7 cellular contexts compared by ENCODE assay signal in genomic region chr17:39925282-39926134, GRCh38. TPM values are rescaled to one million over a fixed set of nuclear protein-coding genes. Genes with fewer than 3 reads are reported as not detected.
DNase-seq lines count a peak whose midpoint lies in the region; ATAC-seq and TF ChIP-seq lines count a peak whose summit lies in the region.
"Had no signal": no experiment of that assay in that cellular context is flagged by ENCODE, and none has a peak within 500 bp of the region (broad histone marks: within the 10 kb centered on the region; RNA-seq: fewer than 3 reads in every experiment).

No MANE protein-coding gene starts in this region.

- no peak for TF ChIP-seq POLR2A in vagina (IDR thresholded peaks at IDR 0.05)

- peak overlapping the region; percentile 96 for H3K27ac Mint-ChIP-seq in activated naive CD8-positive, alpha-beta T cell treated with anti-CD3 and anti-CD28 coated beads for 36 hours
- peak overlapping the region; percentile 87 for H3K27ac Mint-ChIP-seq in osteocyte (ENCODE audit: unreplicated experiment)

- H3K36me3 ChIP-seq in KMS-11 (ENCODE audit: insufficient read depth) = peaks cover 11% of the 10 kb centered on the region; the same call in 1 of the 2 replicates
- peaks cover 0 to 33% of the 10 kb centered on the region in 2 donors for H3K36me3 ChIP-seq in vagina

- TF ChIP-seq CTCF in KMS-11 (conservative IDR thresholded peaks at IDR 0.05; ENCODE audit: low read depth, low read length) = no peak
- no peak for TF ChIP-seq CTCF in osteocyte (IDR thresholded peaks at IDR 0.05)
- TF ChIP-seq CTCF in vagina (IDR thresholded peaks at IDR 0.05) = no peak

- no peak for ATAC-seq in HG03460 (IDR thresholded peaks at IDR 0.05; ENCODE audit: unreplicated experiment)
- ATAC-seq in GM18502 (IDR thresholded peaks at IDR 0.05; ENCODE audit: poor library complexity, unreplicated experiment) = no peak

- no peak for DNase-seq in activated naive CD8-positive, alpha-beta T cell treated with anti-CD3 and anti-CD28 coated beads for 36 hours
- DNase-seq in osteocyte (ENCODE audit: extremely low spot score, unreplicated experiment) (no peak), vagina (ENCODE audit: extremely low spot score in 2 of 2) (no peak)
- DNase-seq: NCI-H187 treated with DMSO at 0.1 percent for 48 hours had no signal

- no peaks in the 10 kb centered on the region for H3K27me3 ChIP-seq in KMS-11 (ENCODE audit: insufficient read depth, low read depth)
- no peaks in the 10 kb centered on the region for H3K27me3 ChIP-seq in vagina

- peaks cover 40% of the 10 kb centered on the region for H3K36me3 Mint-ChIP-seq in activated naive CD8-positive, alpha-beta T cell treated with anti-CD3 and anti-CD28 coated beads for 36 hours
- peaks cover 9% of the 10 kb centered on the region for H3K36me3 Mint-ChIP-seq in osteocyte (ENCODE audit: unreplicated experiment)

- H3K27me3 Mint-ChIP-seq in activated naive CD8-positive, alpha-beta T cell treated with anti-CD3 and anti-CD28 coated beads for 36 hours = no peaks in the 10 kb centered on the region
- H3K27me3 Mint-ChIP-seq in osteocyte (ENCODE audit: unreplicated experiment) = no peaks in the 10 kb centered on the region

- H3K27ac ChIP-seq in KMS-11 = peak overlapping the region; percentile 97
- H3K27ac ChIP-seq in vagina = no peak overlapping the region

- no peaks in the 10 kb centered on the region; the same call in 1 of the 2 replicates for H4K20me1 ChIP-seq in KMS-11 (ENCODE audit: insufficient read depth)

- H3K79me2 ChIP-seq in KMS-11 (ENCODE audit: insufficient read depth, low read depth) = peaks cover 46% of the 10 kb centered on the region

- H3K4me3 ChIP-seq in KMS-11 (IDR thresholded peaks at IDR 0.05; ENCODE audit: insufficient read depth, low read depth, low read length) (no peak overlapping the region), vagina (peak overlapping the region in 1 of 2 donors; percentile 89)

- H3K9me3 ChIP-seq in vagina = no peaks in the 10 kb centered on the region

- intact Hi-C loops in vagina (cut with DNase I) = no loop called here

- H2AFZ ChIP-seq in KMS-11 (ENCODE audit: low read depth) = no peak overlapping the region

- no peaks in the 10 kb centered on the region for H3K9me3 Mint-ChIP-seq in activated naive CD8-positive, alpha-beta T cell treated with anti-CD3 and anti-CD28 coated beads for 36 hours
- no peaks in the 10 kb centered on the region for H3K9me3 Mint-ChIP-seq in osteocyte (ENCODE audit: unreplicated experiment)

- H3K4me2 ChIP-seq in KMS-11 = peak overlapping the region; percentile 75

- peak overlapping the region; percentile 96 for H3K4me3 Mint-ChIP-seq in activated naive CD8-positive, alpha-beta T cell treated with anti-CD3 and anti-CD28 coated beads for 36 hours
- H3K4me3 Mint-ChIP-seq in osteocyte (ENCODE audit: unreplicated experiment) = peak overlapping the region; percentile 82

- peaks cover 67% of the 10 kb centered on the region for H3K4me1 ChIP-seq in KMS-11 (ENCODE audit: low read depth, poor library complexity, severe bottlenecking)
- H3K4me1 ChIP-seq in vagina = peaks cover 47% of the 10 kb centered on the region

- H3K9ac ChIP-seq in KMS-11 = peak overlapping the region; percentile 91

- H3K4me1 Mint-ChIP-seq in activated naive CD8-positive, alpha-beta T cell treated with anti-CD3 and anti-CD28 coated beads for 36 hours = peaks cover 75% of the 10 kb centered on the region
- H3K4me1 Mint-ChIP-seq in osteocyte (ENCODE audit: unreplicated experiment) = peaks cover 52% of the 10 kb centered on the region

RNA-seq across cellular contexts. Expression of gene ORMDL3, which starts 1.9 kb away (rescaled TPM):
- 10 to 100 TPM; 59.1 to 62.3 TPM for total RNA-seq in activated naive CD8-positive, alpha-beta T cell treated with anti-CD3 and anti-CD28 coated beads for 36 hours
- total RNA-seq in osteocyte (59.4 and 60.5 TPM in 2 replicates), vagina (42.7 TPM)

RNA-seq across cellular contexts. Expression of gene LRRC3C, which starts 2.0 kb away (rescaled TPM):
- not detected for total RNA-seq in activated naive CD8-positive, alpha-beta T cell treated with anti-CD3 and anti-CD28 coated beads for 36 hours
- total RNA-seq in osteocyte (not detected in 2 replicates), vagina (not detected)

RNA-seq across cellular contexts. Expression of gene GSDMB, which starts 7.1 kb away (rescaled TPM):
- total RNA-seq in activated naive CD8-positive, alpha-beta T cell treated with anti-CD3 and anti-CD28 coated beads for 36 hours = 1 to 10 TPM; 7.6 to 8.7 TPM
- total RNA-seq in osteocyte (9.6 and 10.2 TPM in 2 replicates), vagina (10.8 TPM)

RNA-seq across cellular contexts. Expression of gene GSDMA, which starts 37.3 kb away (rescaled TPM):
- under 1 TPM; 0.14 to 0.16 TPM for total RNA-seq in activated naive CD8-positive, alpha-beta T cell treated with anti-CD3 and anti-CD28 coated beads for 36 hours
- total RNA-seq in osteocyte (not detected in 2 replicates), vagina (0.74 TPM)

RNA-seq across cellular contexts. Expression of gene PSMD3, which starts 55.1 kb away (rescaled TPM):
- total RNA-seq in activated naive CD8-positive, alpha-beta T cell treated with anti-CD3 and anti-CD28 coated beads for 36 hours = 100 to 1,000 TPM; 173 to 177 TPM
- total RNA-seq in osteocyte = 96.9 and 104 TPM in 2 replicates
- total RNA-seq in vagina = 95.0 TPM
